In genomic region chr14:54207075-54207474, GRCh38 we compare ENCODE assay signal across 29 cellular contexts.
DNase-seq lines count a peak whose midpoint lies in the region; ATAC-seq and TF ChIP-seq lines count a peak whose summit lies in the region.
"Had no signal": no experiment of that assay in that cellular context is flagged by ENCODE, and none has a peak within 500 bp of the region (broad histone marks: within the 10 kb centered on the region; RNA-seq: fewer than 3 reads in every experiment).

No MANE protein-coding gene starts in this region.

- H3K9me3 Mint-ChIP-seq in HFFc6: no peaks in the 10 kb centered on the region

- intact Hi-C loops in thyroid gland (cut with DNase I): no loop called here

- H3K36me3 ChIP-seq in thyroid gland: no peaks in the 10 kb centered on the region
- H3K36me3 ChIP-seq: heart left ventricle, MG63, Peyer's patch, prostate gland, SJSA1, suprapubic skin had no signal

- H3K4me1 ChIP-seq in thyroid gland: peaks cover 25 to 42% of the 10 kb centered on the region in 2 donors
- H3K4me1 ChIP-seq: Peyer's patch, prostate gland, suprapubic skin had no signal

- 80 to 91% methylated on average over 2 of the region's 2 CpGs for WGBS in thyroid gland, 2 donors

- no peak for TF ChIP-seq POLR2A in thyroid gland (IDR thresholded peaks at IDR 0.05)

- no peaks in the 10 kb centered on the region for H3K27me3 ChIP-seq in thyroid gland
- H3K27me3 ChIP-seq: heart left ventricle, MG63, Peyer's patch, SJSA1, suprapubic skin had no signal

- H3K4me3 ChIP-seq in fibroblast of the aortic adventitia (ENCODE audit: low read depth, low read length) (no peak overlapping the region), thyroid gland (replicated peaks in 1 of 3) (no peak overlapping the region)
- H3K4me3 ChIP-seq: GM12878, heart left ventricle, MG63, Peyer's patch, prostate gland, SJSA1, suprapubic skin had no signal

- TF ChIP-seq CTCF in HFFc6 (IDR thresholded peaks at IDR 0.05) (no peak), fibroblast of the aortic adventitia (IDR thresholded peaks at IDR 0.05; ENCODE audit: insufficient read depth, low read length) (no peak), thyroid gland (IDR thresholded peaks at IDR 0.05) (no peak)

- H3K27me3 Mint-ChIP-seq in HFFc6 (ENCODE audit: insufficient read depth): no peaks in the 10 kb centered on the region; the same call in 1 of the 2 replicates

- peaks cover 66% of the 10 kb centered on the region for H3K4me1 Mint-ChIP-seq in HFFc6 (ENCODE audit: low read depth)
- H3K4me1 Mint-ChIP-seq: WTC11 had no signal

- H3K36me3 Mint-ChIP-seq in HFFc6 (ENCODE audit: low read depth): no peaks in the 10 kb centered on the region

- DNase-seq in HFFc6: peak; percentile 40
- DNase-seq in amniotic epithelial cell (ENCODE audit: low read depth): peak; percentile 54
- DNase-seq in fibroblast of the aortic adventitia (ENCODE audit: low read depth): peak; percentile 58
- no peak for DNase-seq in thyroid gland
- no peak for DNase-seq in activated CD4-positive, alpha-beta T cell treated with anti-CD3 and anti-CD28 coated beads for 4 hours
- no peak for DNase-seq in NCI-H1694 treated with DMSO at 0.1 percent for 48 hours (lab: John Stamatoyannopoulos, UW)
- DNase-seq: activated CD4-positive, alpha-beta T cell treated with anti-CD3 and anti-CD28 coated beads, Interleukin-2, amount 50 U/mL, for 4 hours; activated naive CD4-positive, alpha-beta T cell treated with anti-CD3 and anti-CD28 coated beads, Interleukin-2, amount 50 U/mL, for 16 hours; Caco-2; caudate nucleus; DND-41; heart left ventricle; left cardiac atrium; mesendoderm; MG63; NCI-H1105 treated with DMSO at 0.1 percent for 48 hours; NCI-H2029; NCI-H2227 treated with DMSO at 0.1 percent for 48 hours; NCI-H748 treated with DMSO at 0.1 percent for 48 hours; Peyer's patch; stimulated activated naive CD4-positive, alpha-beta T cell had no signal

- ATAC-seq in HG03025 (IDR thresholded peaks at IDR 0.05; ENCODE audit: low FRiP score, unreplicated experiment): no peak
- ATAC-seq: GM12878, heart left ventricle, sciatic nerve, WTC11 had no signal

- H3K9me3 ChIP-seq in thyroid gland: no peaks in the 10 kb centered on the region
- H3K9me3 ChIP-seq: heart left ventricle, MG63, Peyer's patch, prostate gland, SJSA1, suprapubic skin had no signal

- H3K4me3 Mint-ChIP-seq in HFFc6: peak overlapping the region; percentile 2
- H3K4me3 Mint-ChIP-seq: WTC11 had no signal

- peak overlapping the region; percentile 13 to 60 (median 51) for H3K27ac ChIP-seq in thyroid gland
- H3K27ac ChIP-seq: C4-2B, Peyer's patch, prostate gland, SJSA1, suprapubic skin had no signal

- peak overlapping the region; percentile 79 for H3K27ac Mint-ChIP-seq in HFFc6
- H3K27ac Mint-ChIP-seq: WTC11 had no signal

Comparison
In these comparisons a context has a peak if more than half of its experiments do, and no peak if none do; other contexts are left out.
1. DNase-seq: peak in HFFc6 (single experiment), amniotic epithelial cell (single experiment) and fibroblast of the aortic adventitia (single experiment); none in thyroid gland (0 of 2), activated CD4-positive, alpha-beta T cell treated with anti-CD3 and anti-CD28 coated beads for 4 hours (0 of 2) and NCI-H1694 treated with DMSO at 0.1 percent for 48 hours (single experiment).